8 cellular contexts compared by ENCODE assay signal in genomic region chr20:58980711-58981563, GRCh38. TPM values are rescaled to one million over a fixed set of nuclear protein-coding genes. Genes with fewer than 3 reads are reported as not detected.
DNase-seq lines count a peak whose midpoint lies in the region; ATAC-seq and TF ChIP-seq lines count a peak whose summit lies in the region.

Gene NELFCD, plus strand, starts transcription at chr20:58981256. Its CDS starts 54 bp downstream, at chr20:58981310.

- H3K4me3 ChIP-seq in esophagus (ENCODE audit: low read depth in 1 of 2, low read length in 2 of 2) (peak within 1 kb of the TSS; percentile 88 to 99), mucosa of stomach (ENCODE audit: low read length) (peak within 1 kb of the TSS; percentile 89)

- H3K9ac ChIP-seq in mucosa of stomach (ENCODE audit: low read length) = peak within 1 kb of the TSS; percentile 79

- 5 to 12% methylated on average over 42 to 102 of the region's 102 CpGs for WGBS in esophagus, 2 donors

- H3K27me3 ChIP-seq in esophagus (ENCODE audit: control insufficient read depth in 1 of 2, insufficient read depth in 2 of 2, low read length in 2 of 2) = no peaks in the 10 kb centered on the region
- no peaks in the 10 kb centered on the region for H3K27me3 ChIP-seq in mucosa of stomach (ENCODE audit: control insufficient read depth, insufficient read depth, low read length)

- H3K27ac ChIP-seq in esophagus (ENCODE audit: low read depth in 2 of 2, low read length in 1 of 2) = peak within 1 kb of the TSS; percentile 69 to 88

- H3K4me1 ChIP-seq in esophagus (ENCODE audit: control insufficient read depth in 2 of 2, insufficient read depth in 2 of 2, low read length in 1 of 2) (peaks cover 2 to 4% of the 10 kb centered on the region in 2 donors), mucosa of stomach (ENCODE audit: control insufficient read depth, insufficient read depth, low read length) (peaks cover 8% of the 10 kb centered on the region)

- no peaks in the 10 kb centered on the region for H3K27me3 Mint-ChIP-seq in Calu3 (ENCODE audit: unreplicated experiment)

- H3K9me3 ChIP-seq in esophagus (ENCODE audit: control insufficient read depth in 2 of 2, insufficient read depth in 1 of 2, low read depth in 1 of 2, low read length in 1 of 2) = peaks cover 2% of the 10 kb centered on the region in 2 donors
- H3K9me3 ChIP-seq in mucosa of stomach (ENCODE audit: control insufficient read depth, low read length) = no peaks in the 10 kb centered on the region

- ATAC-seq in GM21447 (IDR thresholded peaks at IDR 0.05; ENCODE audit: unreplicated experiment) = peak; percentile 70

- CTCF ChIA-PET in Calu3 (lab: Charles Lee) = no interaction called here

- TF ChIP-seq CTCF in Calu3 (IDR thresholded peaks at IDR 0.05; ENCODE audit: unreplicated experiment) = no peak

- TSS peak; percentile 87 for BruUV-seq in Calu3 (replicated peaks; lab: Mats Ljungman, UMichigan)

- no peaks in the 10 kb centered on the region for H3K36me3 ChIP-seq in esophagus (ENCODE audit: control insufficient read depth in 2 of 2, insufficient read depth in 2 of 2, low read length in 1 of 2)
- no peaks in the 10 kb centered on the region for H3K36me3 ChIP-seq in mucosa of stomach (ENCODE audit: control insufficient read depth, insufficient read depth, low read length)

- H3K4me3 Mint-ChIP-seq in Calu3 (ENCODE audit: low read depth, unreplicated experiment) = peak within 1 kb of the TSS; percentile 67

- DNase-seq in Calu3 (peak; percentile 99), HuH-7 (ENCODE audit: low spot score) (peak; percentile 97), OCI-M2 (lab: John Stamatoyannopoulos, UW; ENCODE audit: unreplicated experiment) (peak; percentile 14)
- DNase-seq in activated T-cell treated with anti-CD3 and anti-CD28 coated beads, Interleukin-2, amount 50 U/mL, for 1 hour = peak; percentile 95
- DNase-seq in stimulated activated CD8-positive, alpha-beta memory T cell treated with anti-CD3 and anti-CD28 coated beads, Interleukin-4, amount 100 ng/mL, for 48 hours = peak; percentile 95

- intact Hi-C loops in Calu3 (cut with micrococcal nuclease; ENCODE audit: unreplicated experiment) = loop anchor here (5.0 kb wide), 2 partner anchors 51 to 89 kb away; partner anchors contain the start of gene ATP5F1E

- peaks cover 2% of the 10 kb centered on the region for H3K9me3 Mint-ChIP-seq in Calu3 (ENCODE audit: low read depth, unreplicated experiment)

- peak within 1 kb of the TSS; percentile 67 for H3K27ac Mint-ChIP-seq in Calu3 (ENCODE audit: unreplicated experiment)

- peaks cover 39% of the 10 kb centered on the region for H3K36me3 Mint-ChIP-seq in Calu3 (ENCODE audit: insufficient read depth, unreplicated experiment)

- H3K4me1 Mint-ChIP-seq in Calu3 (ENCODE audit: low read depth, unreplicated experiment) = peaks cover 27% of the 10 kb centered on the region

RNA-seq across cellular contexts. Expression of gene NELFCD, which starts in this region (rescaled TPM):
- total RNA-seq in Calu3 (2022) = 179 and 181 TPM in 2 replicates
- 10 to 100 TPM; 36.6 to 38.2 TPM for polyA plus RNA-seq in esophagus

Comparison
In these comparisons a context has a peak if more than half of its experiments do, and no peak if none do; other contexts are left out.
1. Peak in every context shown above with its lines: DNase-seq, ATAC-seq, H3K4me3 ChIP-seq and H3K27ac ChIP-seq.
2. DNase-seq: peak in every context shown above with its lines; median percentile 99 in Calu3; 97 in HuH-7; 95 in activated T-cell treated with anti-CD3 and anti-CD28 coated beads, Interleukin-2, amount 50 U/mL, for 1 hour; 95 in stimulated activated CD8-positive, alpha-beta memory T cell treated with anti-CD3 and anti-CD28 coated beads, Interleukin-4, amount 100 ng/mL, for 48 hours; 14 in OCI-M2.